In the genomic region with DNA sequence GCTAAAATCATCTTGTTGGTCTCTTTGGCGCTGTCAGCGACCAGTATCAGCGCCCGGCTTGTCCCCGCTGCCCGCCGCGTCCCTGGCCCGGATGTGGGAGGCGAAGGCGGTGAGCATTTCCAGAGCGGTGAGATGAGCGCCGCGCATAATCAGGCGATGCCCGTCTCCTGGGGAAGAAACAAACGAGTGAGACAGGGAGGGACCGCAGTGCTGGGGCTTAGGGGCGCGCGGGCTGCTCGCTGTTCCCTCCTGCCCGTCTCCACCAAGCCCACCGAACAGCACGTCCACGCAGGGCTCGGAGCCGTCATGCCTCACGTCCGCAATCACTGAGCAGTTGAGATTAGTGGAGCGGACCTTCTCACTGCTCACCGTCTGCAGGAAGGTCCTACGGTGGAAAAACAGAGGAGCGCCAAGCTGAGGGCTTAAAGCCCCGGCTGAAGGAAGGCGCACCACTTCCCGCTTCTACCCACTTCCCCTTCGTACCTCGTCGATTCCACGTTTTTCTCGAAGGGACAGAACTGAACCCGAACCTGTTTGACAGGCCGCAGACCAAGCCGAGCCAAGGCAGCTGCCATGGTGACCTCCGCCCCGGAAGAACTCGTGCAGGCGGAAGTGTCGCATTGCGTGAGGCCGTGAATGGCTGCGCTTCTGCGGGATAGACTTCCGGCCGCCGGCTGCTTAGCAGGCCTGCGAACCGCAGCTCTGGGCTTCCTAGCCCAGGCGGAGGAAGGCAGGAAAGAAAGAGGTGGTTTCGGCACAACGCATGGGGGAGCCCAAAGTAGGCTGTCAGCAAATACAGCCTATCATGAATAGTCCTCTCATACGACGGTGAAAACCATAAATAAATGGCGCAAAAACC, we compare ENCODE assay signal across 8 cellular contexts. TPM values are rescaled to one million over a fixed set of nuclear protein-coding genes. Genes with fewer than 3 reads are reported as not detected.
DNase-seq lines count a peak whose midpoint lies in the region; ATAC-seq, FAIRE-seq and TF ChIP-seq lines count a peak whose summit lies in the region.

A gene (minus strand): TSS at position 595 of the 859 bp plus-strand sequence. CDS start 20 bp downstream, at position 575.

- intact Hi-C loops in T-helper 2 cell treated with Interferon-gamma antibody and Interleukin-4, amounts not matched to agents 100 ng/mL and 5 ng/mL, for 36 hours (cut with micrococcal nuclease), result loop anchor here (1.0 kb wide), 4 partner anchors 10 to 57 kb away; a partner anchor contains a TSS

- no peaks in the 10 kb centered on the region for H3K27me3 ChIP-seq in right atrium auricular region

- peaks cover 15% of the 10 kb centered on the region for H3K36me3 ChIP-seq in right atrium auricular region

- H3K4me3 ChIP-seq in right atrium auricular region, result peak within 1 kb of the TSS; percentile 66 to 68

- H3K4me1 ChIP-seq in right atrium auricular region, result peaks cover 0 to 20% of the 10 kb centered on the region in 2 donors

- DNase-seq in GM13977 (ENCODE audit: low spot score) (peak; percentile 86), NCI-H1694 (lab: John Stamatoyannopoulos, UW) (peak; percentile 93), right atrium auricular region (ENCODE audit: low spot score) (peak; percentile 94), pulmonary artery endothelial cell (ENCODE audit: low read depth, low spot score) (peak; percentile 78), urothelium cell line (ENCODE audit: low spot score) (peak; percentile 92)

- peak; percentile 85 for FAIRE-seq in urothelium cell line (lab: Jason Lieb, UNC)

- H3K27ac ChIP-seq in angular gyrus (ENCODE audit: low read depth, low read length), result peak within 1 kb of the TSS; percentile 97
- peak within 1 kb of the TSS; percentile 79 to 90 for H3K27ac ChIP-seq in right atrium auricular region

- peak; percentile 83 for ATAC-seq in HG02840 (IDR thresholded peaks at IDR 0.05; ENCODE audit: low FRiP score, unreplicated experiment)

- TF ChIP-seq CTCF in GM13977 (IDR thresholded peaks at IDR 0.05; ENCODE audit: extremely low read depth, insufficient read depth, missing control alignments) (no peak), right atrium auricular region (IDR thresholded peaks at IDR 0.05) (no peak)

- in situ Hi-C loops in GM13977 (cut with MboI; ENCODE audit: low pct_unique_long_range_greater_than_20kb, low sequenced_read_pairs, unreplicated experiment), result no loop called here

- no peaks in the 10 kb centered on the region for H3K9me3 ChIP-seq in right atrium auricular region

RNA-seq across cellular contexts. Expression of the gene that starts here (rescaled TPM):
- 105 TPM in 2 replicates for total RNA-seq in T-helper 2 cell treated with Interferon-gamma antibody and Interleukin-4, amounts not matched to agents 100 ng/mL and 5 ng/mL, for 36 hours
- total RNA-seq in right atrium auricular region (10 to 100 TPM; 19.8 to 81.4 TPM), pulmonary artery endothelial cell (28.6 and 45.8 TPM in 2 replicates)

Comparison
In these comparisons a context has a peak if more than half of its experiments do, and no peak if none do; other contexts are left out.
1. Peak in every context shown above with its lines: DNase-seq, ATAC-seq, H3K4me3 ChIP-seq and H3K27ac ChIP-seq.